1 cellular context compared by ENCODE assay signal in the genomic region with DNA sequence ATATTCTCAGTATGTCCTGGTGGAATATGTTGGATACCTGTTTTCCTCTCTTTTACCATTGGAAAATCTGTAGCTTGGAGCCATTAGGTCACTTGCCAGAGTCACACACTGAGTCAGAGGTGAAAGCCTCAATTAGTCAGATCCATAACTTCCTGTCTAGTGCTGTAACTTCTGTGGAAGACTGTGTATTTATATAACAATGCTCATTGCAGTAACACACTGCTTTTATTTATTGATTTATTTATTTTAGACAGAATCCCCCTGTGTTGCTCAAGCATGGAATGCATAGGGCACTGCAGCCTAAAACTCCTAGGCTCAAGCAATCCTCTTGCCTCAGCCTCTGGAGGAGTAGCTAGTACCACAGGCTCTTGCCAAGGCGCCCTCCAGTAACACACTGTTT.
TF ChIP-seq lines count a peak whose summit lies in the region.

No MANE protein-coding gene starts in this region.

TF ChIP-seq in GM12878, 131 proteins besides CTCF, POLR2A, EP300 and RAD21 (continued from another document):
- TF ChIP-seq, protein P1, sequence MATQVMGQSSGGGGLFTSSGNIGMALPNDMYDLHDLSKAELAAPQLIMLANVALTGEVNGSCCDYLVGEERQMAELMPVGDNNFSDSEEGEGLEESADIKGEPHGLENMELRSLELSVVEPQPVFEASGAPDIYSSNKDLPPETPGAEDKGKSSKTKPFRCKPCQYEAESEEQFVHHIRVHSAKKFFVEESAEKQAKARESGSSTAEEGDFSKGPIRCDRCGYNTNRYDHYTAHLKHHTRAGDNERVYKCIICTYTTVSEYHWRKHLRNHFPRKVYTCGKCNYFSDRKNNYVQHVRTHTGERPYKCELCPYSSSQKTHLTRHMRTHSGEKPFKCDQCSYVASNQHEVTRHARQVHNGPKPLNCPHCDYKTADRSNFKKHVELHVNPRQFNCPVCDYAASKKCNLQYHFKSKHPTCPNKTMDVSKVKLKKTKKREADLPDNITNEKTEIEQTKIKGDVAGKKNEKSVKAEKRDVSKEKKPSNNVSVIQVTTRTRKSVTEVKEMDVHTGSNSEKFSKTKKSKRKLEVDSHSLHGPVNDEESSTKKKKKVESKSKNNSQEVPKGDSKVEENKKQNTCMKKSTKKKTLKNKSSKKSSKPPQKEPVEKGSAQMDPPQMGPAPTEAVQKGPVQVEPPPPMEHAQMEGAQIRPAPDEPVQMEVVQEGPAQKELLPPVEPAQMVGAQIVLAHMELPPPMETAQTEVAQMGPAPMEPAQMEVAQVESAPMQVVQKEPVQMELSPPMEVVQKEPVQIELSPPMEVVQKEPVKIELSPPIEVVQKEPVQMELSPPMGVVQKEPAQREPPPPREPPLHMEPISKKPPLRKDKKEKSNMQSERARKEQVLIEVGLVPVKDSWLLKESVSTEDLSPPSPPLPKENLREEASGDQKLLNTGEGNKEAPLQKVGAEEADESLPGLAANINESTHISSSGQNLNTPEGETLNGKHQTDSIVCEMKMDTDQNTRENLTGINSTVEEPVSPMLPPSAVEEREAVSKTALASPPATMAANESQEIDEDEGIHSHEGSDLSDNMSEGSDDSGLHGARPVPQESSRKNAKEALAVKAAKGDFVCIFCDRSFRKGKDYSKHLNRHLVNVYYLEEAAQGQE (IDR thresholded peaks at IDR 0.05; ENCODE audit: low read depth, low read length): no peak
- TF ChIP-seq HDAC6 (IDR thresholded peaks at IDR 0.05; ENCODE audit: unreplicated experiment) (no peak), CBX3 (IDR thresholded peaks at IDR 0.05; ENCODE audit: borderline replicate concordance, low read depth) (no peak), SUZ12 (IDR thresholded peaks at IDR 0.05; ENCODE audit: unreplicated experiment) (no peak), ZNF217 (IDR thresholded peaks at IDR 0.05) (no peak), PML (IDR thresholded peaks at IDR 0.05; ENCODE audit: low read length) (no peak), SRF (IDR thresholded peaks at IDR 0.05; ENCODE audit: low read depth in 2 of 2, low read length in 2 of 2) (no peak), TCF12 (IDR thresholded peaks at IDR 0.05; ENCODE audit: low read depth, low read length) (no peak), POLR2AphosphoS5 (IDR thresholded peaks at IDR 0.05; ENCODE audit: low read length) (no peak)
- TF ChIP-seq, protein P2, sequence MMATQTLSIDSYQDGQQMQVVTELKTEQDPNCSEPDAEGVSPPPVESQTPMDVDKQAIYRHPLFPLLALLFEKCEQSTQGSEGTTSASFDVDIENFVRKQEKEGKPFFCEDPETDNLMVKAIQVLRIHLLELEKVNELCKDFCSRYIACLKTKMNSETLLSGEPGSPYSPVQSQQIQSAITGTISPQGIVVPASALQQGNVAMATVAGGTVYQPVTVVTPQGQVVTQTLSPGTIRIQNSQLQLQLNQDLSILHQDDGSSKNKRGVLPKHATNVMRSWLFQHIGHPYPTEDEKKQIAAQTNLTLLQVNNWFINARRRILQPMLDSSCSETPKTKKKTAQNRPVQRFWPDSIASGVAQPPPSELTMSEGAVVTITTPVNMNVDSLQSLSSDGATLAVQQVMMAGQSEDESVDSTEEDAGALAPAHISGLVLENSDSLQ (IDR thresholded peaks at IDR 0.05): no peak
